ENCODE assay signal across 8 cellular contexts in genomic region chr10:110803830-110804338, GRCh38.
A peak's percentile ranks its signal among the peaks of the same experiment; 100 is the strongest.
DNase-seq lines count a peak whose midpoint lies in the region; ATAC-seq lines count a peak whose summit lies in the region.

No MANE protein-coding gene starts in this region.

- no peaks in the 10 kb centered on the region for H3K9me3 Mint-ChIP-seq in activated CD4-positive, alpha-beta memory T cell treated with anti-CD3 and anti-CD28 coated beads, Interleukin-2, amount 10 ng/mL, durations not matched to agents 7 days and 5 days
- H3K9me3 Mint-ChIP-seq in naive B cell = no peaks in the 10 kb centered on the region

- H3K4me1 Mint-ChIP-seq in activated CD4-positive, alpha-beta memory T cell treated with anti-CD3 and anti-CD28 coated beads, Interleukin-2, amount 10 ng/mL, durations not matched to agents 7 days and 5 days = peaks cover 35% of the 10 kb centered on the region
- peaks cover 28 to 33% (median 31%) of the 10 kb centered on the region in 3 donors for H3K4me1 Mint-ChIP-seq in naive B cell

- no peaks in the 10 kb centered on the region for H3K36me3 Mint-ChIP-seq in activated CD4-positive, alpha-beta memory T cell treated with anti-CD3 and anti-CD28 coated beads, Interleukin-2, amount 10 ng/mL, durations not matched to agents 7 days and 5 days (ENCODE audit: low read depth)
- H3K36me3 Mint-ChIP-seq in naive B cell = no peaks in the 10 kb centered on the region

- ATAC-seq in GM21447 (IDR thresholded peaks at IDR 0.05; ENCODE audit: unreplicated experiment) (peak; percentile 48), naive B cell (ENCODE audit: low read depth in 2 of 2) (peak; percentile 66 to 78)

- CTCF ChIA-PET in activated CD4-positive, alpha-beta memory T cell treated with anti-CD3 and anti-CD28 coated beads, Interleukin-2, amount 10 ng/mL, durations not matched to agents 7 days and 5 days (lab: Charles Lee) = interaction anchor here (0.7 to 3.1 kb wide), 21 partner anchors 10 to 273 kb away, joined by 3 to 19 read pairs (median 5); partner anchors contain the start of genes ADRA2A, BBIP1 and SHOC2

- POLR2A ChIA-PET in activated CD4-positive, alpha-beta memory T cell treated with anti-CD3 and anti-CD28 coated beads, Interleukin-2, amount 10 ng/mL, durations not matched to agents 7 days and 5 days (lab: Charles Lee) = interaction anchor here (1.0 to 2.8 kb wide), 7 partner anchors 8 to 115 kb away, joined by 3 to 17 read pairs (median 6); partner anchors contain the start of genes BBIP1, PDCD4 and SHOC2

- H3K4me3 Mint-ChIP-seq in activated CD4-positive, alpha-beta memory T cell treated with anti-CD3 and anti-CD28 coated beads, Interleukin-2, amount 10 ng/mL, durations not matched to agents 7 days and 5 days = no peak overlapping the region
- peak overlapping the region in 7 of 8 donors; percentile 21 to 72 (median 40) for H3K4me3 Mint-ChIP-seq in naive B cell

- peak overlapping the region; percentile 20 for H3K27ac Mint-ChIP-seq in activated CD4-positive, alpha-beta memory T cell treated with anti-CD3 and anti-CD28 coated beads, Interleukin-2, amount 10 ng/mL, durations not matched to agents 7 days and 5 days
- H3K27ac Mint-ChIP-seq in naive B cell = peak overlapping the region in 3 of 6 donors; percentile 74 to 92 (median 89)

- no peak overlapping the region for H3K4me3 ChIP-seq in Jurkat, Clone E6-1 (ENCODE audit: low read length)

- DNase-seq in ELR (ENCODE audit: low read depth) = peak; percentile 59
- DNase-seq in Jurkat, Clone E6-1 (ENCODE audit: low read depth, low spot score) = peak; percentile 28
- peak; percentile 31 for DNase-seq in activated CD4-positive, alpha-beta memory T cell treated with anti-CD3 and anti-CD28 coated beads, Interleukin-2, amount 10 ng/mL, durations not matched to agents 7 days and 5 days
- DNase-seq in fibroblast of peridontal ligament (ENCODE audit: extremely low read depth) = peak; percentile 68
- DNase-seq in naive B cell = peak; percentile 43
- no peak for DNase-seq in SKM-1 (lab: John Stamatoyannopoulos, UW; ENCODE audit: unreplicated experiment)
- no peak for DNase-seq in SHP77 (lab: John Stamatoyannopoulos, UW)

- peaks cover 3% of the 10 kb centered on the region for H3K27me3 Mint-ChIP-seq in activated CD4-positive, alpha-beta memory T cell treated with anti-CD3 and anti-CD28 coated beads, Interleukin-2, amount 10 ng/mL, durations not matched to agents 7 days and 5 days
- H3K27me3 Mint-ChIP-seq in naive B cell = peaks cover 0 to 10% (median 4%) of the 10 kb centered on the region in 3 donors

Comparison
In these comparisons a context has a peak if more than half of its experiments do, and no peak if none do; other contexts are left out.
1. DNase-seq: peak in ELR (single experiment), Jurkat, Clone E6-1 (single experiment), activated CD4-positive, alpha-beta memory T cell treated with anti-CD3 and anti-CD28 coated beads, Interleukin-2, amount 10 ng/mL, durations not matched to agents 7 days and 5 days (single experiment), fibroblast of peridontal ligament (single experiment) and naive B cell (single experiment); none in SKM-1 (single experiment) and SHP77 (0 of 2).